ENCODE assay signal across 1 cellular context in the genomic region with DNA sequence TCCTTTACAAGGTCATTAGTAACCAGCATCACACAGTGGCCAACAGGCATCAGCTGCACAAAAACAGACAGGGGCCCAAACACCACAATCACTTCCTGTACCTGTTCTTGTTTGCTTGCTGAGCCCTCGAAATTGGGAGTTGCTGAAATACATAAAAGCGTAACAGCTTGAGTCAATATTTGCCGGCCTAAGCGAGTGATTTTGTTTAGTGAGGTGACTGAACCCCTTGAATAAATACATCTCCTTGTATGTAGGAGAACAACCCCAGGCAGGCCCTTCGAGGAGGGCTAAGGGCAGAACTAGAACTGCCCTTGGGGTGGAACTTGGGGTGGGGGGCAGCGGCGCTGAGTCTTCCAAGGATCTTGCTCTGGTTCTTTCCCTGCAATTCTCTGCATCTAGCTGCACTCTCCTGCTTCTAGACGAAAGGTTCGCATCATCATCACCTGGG.
TF ChIP-seq lines count a peak whose summit lies in the region.

No MANE protein-coding gene starts in this region.

TF ChIP-seq in HepG2, 621 proteins besides CTCF, POLR2A, EP300 and RAD21 (continued from another document and continues in another):
- TF ChIP-seq, protein P1, sequence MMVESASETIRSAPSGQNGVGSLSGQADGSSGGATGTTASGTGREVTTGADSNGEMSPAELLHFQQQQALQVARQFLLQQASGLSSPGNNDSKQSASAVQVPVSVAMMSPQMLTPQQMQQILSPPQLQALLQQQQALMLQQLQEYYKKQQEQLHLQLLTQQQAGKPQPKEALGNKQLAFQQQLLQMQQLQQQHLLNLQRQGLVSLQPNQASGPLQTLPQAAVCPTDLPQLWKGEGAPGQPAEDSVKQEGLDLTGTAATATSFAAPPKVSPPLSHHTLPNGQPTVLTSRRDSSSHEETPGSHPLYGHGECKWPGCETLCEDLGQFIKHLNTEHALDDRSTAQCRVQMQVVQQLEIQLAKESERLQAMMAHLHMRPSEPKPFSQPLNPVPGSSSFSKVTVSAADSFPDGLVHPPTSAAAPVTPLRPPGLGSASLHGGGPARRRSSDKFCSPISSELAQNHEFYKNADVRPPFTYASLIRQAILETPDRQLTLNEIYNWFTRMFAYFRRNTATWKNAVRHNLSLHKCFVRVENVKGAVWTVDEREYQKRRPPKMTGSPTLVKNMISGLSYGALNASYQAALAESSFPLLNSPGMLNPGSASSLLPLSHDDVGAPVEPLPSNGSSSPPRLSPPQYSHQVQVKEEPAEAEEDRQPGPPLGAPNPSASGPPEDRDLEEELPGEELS (CRISPR knock-in tag; IDR thresholded peaks at IDR 0.05): peak; percentile 99
- TF ChIP-seq KDM5A (IDR thresholded peaks at IDR 0.05; ENCODE audit: borderline replicate concordance, low read length) (no peak), NR1H2 (CRISPR knock-in tag; IDR thresholded peaks at IDR 0.05; ENCODE audit: borderline replicate concordance, low read depth) (no peak), BORCS8-MEF2B (CRISPR knock-in tag; IDR thresholded peaks at IDR 0.05) (no peak; the same call in none of the 2 replicates), MAFG (CRISPR knock-in tag; IDR thresholded peaks at IDR 0.05) (no peak), SRSF1 (optimal IDR thresholded peaks at IDR 0.05; ENCODE audit: low read depth, low read length) (no peak), ZNF296 (CRISPR knock-in tag; conservative IDR thresholded peaks at IDR 0.05) (no peak), XRCC5 (optimal IDR thresholded peaks at IDR 0.05; ENCODE audit: low read length) (no peak)
- TF ChIP-seq, protein P2, sequence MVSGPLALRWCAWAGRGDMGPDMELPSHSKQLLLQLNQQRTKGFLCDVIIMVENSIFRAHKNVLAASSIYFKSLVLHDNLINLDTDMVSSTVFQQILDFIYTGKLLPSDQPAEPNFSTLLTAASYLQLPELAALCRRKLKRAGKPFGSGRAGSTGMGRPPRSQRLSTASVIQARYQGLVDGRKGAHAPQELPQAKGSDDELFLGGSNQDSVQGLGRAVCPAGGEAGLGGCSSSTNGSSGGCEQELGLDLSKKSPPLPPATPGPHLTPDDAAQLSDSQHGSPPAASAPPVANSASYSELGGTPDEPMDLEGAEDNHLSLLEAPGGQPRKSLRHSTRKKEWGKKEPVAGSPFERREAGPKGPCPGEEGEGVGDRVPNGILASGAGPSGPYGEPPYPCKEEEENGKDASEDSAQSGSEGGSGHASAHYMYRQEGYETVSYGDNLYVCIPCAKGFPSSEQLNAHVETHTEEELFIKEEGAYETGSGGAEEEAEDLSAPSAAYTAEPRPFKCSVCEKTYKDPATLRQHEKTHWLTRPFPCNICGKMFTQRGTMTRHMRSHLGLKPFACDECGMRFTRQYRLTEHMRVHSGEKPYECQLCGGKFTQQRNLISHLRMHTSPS (CRISPR knock-in tag; IDR thresholded peaks at IDR 0.05; ENCODE audit: low read depth): no peak
- TF ChIP-seq, protein P3, sequence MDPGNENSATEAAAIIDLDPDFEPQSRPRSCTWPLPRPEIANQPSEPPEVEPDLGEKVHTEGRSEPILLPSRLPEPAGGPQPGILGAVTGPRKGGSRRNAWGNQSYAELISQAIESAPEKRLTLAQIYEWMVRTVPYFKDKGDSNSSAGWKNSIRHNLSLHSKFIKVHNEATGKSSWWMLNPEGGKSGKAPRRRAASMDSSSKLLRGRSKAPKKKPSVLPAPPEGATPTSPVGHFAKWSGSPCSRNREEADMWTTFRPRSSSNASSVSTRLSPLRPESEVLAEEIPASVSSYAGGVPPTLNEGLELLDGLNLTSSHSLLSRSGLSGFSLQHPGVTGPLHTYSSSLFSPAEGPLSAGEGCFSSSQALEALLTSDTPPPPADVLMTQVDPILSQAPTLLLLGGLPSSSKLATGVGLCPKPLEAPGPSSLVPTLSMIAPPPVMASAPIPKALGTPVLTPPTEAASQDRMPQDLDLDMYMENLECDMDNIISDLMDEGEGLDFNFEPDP (CRISPR knock-in tag; conservative IDR thresholded peaks at IDR 0.05): no peak
- TF ChIP-seq, protein P4, sequence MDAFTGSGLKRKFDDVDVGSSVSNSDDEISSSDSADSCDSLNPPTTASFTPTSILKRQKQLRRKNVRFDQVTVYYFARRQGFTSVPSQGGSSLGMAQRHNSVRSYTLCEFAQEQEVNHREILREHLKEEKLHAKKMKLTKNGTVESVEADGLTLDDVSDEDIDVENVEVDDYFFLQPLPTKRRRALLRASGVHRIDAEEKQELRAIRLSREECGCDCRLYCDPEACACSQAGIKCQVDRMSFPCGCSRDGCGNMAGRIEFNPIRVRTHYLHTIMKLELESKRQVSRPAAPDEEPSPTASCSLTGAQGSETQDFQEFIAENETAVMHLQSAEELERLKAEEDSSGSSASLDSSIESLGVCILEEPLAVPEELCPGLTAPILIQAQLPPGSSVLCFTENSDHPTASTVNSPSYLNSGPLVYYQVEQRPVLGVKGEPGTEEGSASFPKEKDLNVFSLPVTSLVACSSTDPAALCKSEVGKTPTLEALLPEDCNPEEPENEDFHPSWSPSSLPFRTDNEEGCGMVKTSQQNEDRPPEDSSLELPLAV (CRISPR knock-in tag; conservative IDR thresholded peaks at IDR 0.05; ENCODE audit: low read depth): no peak
- TF ChIP-seq, protein P5, sequence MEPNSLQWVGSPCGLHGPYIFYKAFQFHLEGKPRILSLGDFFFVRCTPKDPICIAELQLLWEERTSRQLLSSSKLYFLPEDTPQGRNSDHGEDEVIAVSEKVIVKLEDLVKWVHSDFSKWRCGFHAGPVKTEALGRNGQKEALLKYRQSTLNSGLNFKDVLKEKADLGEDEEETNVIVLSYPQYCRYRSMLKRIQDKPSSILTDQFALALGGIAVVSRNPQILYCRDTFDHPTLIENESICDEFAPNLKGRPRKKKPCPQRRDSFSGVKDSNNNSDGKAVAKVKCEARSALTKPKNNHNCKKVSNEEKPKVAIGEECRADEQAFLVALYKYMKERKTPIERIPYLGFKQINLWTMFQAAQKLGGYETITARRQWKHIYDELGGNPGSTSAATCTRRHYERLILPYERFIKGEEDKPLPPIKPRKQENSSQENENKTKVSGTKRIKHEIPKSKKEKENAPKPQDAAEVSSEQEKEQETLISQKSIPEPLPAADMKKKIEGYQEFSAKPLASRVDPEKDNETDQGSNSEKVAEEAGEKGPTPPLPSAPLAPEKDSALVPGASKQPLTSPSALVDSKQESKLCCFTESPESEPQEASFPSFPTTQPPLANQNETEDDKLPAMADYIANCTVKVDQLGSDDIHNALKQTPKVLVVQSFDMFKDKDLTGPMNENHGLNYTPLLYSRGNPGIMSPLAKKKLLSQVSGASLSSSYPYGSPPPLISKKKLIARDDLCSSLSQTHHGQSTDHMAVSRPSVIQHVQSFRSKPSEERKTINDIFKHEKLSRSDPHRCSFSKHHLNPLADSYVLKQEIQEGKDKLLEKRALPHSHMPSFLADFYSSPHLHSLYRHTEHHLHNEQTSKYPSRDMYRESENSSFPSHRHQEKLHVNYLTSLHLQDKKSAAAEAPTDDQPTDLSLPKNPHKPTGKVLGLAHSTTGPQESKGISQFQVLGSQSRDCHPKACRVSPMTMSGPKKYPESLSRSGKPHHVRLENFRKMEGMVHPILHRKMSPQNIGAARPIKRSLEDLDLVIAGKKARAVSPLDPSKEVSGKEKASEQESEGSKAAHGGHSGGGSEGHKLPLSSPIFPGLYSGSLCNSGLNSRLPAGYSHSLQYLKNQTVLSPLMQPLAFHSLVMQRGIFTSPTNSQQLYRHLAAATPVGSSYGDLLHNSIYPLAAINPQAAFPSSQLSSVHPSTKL (CRISPR knock-in tag; IDR thresholded peaks at IDR 0.05): peak; percentile 99
- TF ChIP-seq, protein P6, sequence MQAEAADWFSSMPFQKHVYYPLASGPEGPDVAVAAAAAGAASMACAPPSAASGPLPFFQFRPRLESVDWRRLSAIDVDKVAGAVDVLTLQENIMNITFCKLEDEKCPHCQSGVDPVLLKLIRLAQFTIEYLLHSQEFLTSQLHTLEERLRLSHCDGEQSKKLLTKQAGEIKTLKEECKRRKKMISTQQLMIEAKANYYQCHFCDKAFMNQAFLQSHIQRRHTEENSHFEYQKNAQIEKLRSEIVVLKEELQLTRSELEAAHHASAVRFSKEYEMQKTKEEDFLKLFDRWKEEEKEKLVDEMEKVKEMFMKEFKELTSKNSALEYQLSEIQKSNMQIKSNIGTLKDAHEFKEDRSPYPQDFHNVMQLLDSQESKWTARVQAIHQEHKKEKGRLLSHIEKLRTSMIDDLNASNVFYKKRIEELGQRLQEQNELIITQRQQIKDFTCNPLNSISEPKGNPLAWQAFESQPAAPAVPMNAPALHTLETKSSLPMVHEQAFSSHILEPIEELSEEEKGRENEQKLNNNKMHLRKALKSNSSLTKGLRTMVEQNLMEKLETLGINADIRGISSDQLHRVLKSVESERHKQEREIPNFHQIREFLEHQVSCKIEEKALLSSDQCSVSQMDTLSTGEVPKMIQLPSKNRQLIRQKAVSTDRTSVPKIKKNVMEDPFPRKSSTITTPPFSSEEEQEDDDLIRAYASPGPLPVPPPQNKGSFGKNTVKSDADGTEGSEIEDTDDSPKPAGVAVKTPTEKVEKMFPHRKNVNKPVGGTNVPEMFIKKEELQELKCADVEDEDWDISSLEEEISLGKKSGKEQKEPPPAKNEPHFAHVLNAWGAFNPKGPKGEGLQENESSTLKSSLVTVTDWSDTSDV (CRISPR knock-in tag; IDR thresholded peaks at IDR 0.05): no peak
- TF ChIP-seq, protein P7, sequence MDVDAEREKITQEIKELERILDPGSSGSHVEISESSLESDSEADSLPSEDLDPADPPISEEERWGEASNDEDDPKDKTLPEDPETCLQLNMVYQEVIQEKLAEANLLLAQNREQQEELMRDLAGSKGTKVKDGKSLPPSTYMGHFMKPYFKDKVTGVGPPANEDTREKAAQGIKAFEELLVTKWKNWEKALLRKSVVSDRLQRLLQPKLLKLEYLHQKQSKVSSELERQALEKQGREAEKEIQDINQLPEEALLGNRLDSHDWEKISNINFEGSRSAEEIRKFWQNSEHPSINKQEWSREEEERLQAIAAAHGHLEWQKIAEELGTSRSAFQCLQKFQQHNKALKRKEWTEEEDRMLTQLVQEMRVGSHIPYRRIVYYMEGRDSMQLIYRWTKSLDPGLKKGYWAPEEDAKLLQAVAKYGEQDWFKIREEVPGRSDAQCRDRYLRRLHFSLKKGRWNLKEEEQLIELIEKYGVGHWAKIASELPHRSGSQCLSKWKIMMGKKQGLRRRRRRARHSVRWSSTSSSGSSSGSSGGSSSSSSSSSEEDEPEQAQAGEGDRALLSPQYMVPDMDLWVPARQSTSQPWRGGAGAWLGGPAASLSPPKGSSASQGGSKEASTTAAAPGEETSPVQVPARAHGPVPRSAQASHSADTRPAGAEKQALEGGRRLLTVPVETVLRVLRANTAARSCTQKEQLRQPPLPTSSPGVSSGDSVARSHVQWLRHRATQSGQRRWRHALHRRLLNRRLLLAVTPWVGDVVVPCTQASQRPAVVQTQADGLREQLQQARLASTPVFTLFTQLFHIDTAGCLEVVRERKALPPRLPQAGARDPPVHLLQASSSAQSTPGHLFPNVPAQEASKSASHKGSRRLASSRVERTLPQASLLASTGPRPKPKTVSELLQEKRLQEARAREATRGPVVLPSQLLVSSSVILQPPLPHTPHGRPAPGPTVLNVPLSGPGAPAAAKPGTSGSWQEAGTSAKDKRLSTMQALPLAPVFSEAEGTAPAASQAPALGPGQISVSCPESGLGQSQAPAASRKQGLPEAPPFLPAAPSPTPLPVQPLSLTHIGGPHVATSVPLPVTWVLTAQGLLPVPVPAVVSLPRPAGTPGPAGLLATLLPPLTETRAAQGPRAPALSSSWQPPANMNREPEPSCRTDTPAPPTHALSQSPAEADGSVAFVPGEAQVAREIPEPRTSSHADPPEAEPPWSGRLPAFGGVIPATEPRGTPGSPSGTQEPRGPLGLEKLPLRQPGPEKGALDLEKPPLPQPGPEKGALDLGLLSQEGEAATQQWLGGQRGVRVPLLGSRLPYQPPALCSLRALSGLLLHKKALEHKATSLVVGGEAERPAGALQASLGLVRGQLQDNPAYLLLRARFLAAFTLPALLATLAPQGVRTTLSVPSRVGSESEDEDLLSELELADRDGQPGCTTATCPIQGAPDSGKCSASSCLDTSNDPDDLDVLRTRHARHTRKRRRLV (CRISPR knock-in tag; IDR thresholded peaks at IDR 0.05): no peak
- TF ChIP-seq, protein P8, sequence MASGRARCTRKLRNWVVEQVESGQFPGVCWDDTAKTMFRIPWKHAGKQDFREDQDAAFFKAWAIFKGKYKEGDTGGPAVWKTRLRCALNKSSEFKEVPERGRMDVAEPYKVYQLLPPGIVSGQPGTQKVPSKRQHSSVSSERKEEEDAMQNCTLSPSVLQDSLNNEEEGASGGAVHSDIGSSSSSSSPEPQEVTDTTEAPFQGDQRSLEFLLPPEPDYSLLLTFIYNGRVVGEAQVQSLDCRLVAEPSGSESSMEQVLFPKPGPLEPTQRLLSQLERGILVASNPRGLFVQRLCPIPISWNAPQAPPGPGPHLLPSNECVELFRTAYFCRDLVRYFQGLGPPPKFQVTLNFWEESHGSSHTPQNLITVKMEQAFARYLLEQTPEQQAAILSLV (CRISPR knock-in tag; IDR thresholded peaks at IDR 0.05; ENCODE audit: borderline replicate concordance): no peak
- TF ChIP-seq, protein P9, sequence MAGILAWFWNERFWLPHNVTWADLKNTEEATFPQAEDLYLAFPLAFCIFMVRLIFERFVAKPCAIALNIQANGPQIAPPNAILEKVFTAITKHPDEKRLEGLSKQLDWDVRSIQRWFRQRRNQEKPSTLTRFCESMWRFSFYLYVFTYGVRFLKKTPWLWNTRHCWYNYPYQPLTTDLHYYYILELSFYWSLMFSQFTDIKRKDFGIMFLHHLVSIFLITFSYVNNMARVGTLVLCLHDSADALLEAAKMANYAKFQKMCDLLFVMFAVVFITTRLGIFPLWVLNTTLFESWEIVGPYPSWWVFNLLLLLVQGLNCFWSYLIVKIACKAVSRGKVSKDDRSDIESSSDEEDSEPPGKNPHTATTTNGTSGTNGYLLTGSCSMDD (CRISPR knock-in tag; IDR thresholded peaks at IDR 0.05): no peak
- TF ChIP-seq, protein P10, sequence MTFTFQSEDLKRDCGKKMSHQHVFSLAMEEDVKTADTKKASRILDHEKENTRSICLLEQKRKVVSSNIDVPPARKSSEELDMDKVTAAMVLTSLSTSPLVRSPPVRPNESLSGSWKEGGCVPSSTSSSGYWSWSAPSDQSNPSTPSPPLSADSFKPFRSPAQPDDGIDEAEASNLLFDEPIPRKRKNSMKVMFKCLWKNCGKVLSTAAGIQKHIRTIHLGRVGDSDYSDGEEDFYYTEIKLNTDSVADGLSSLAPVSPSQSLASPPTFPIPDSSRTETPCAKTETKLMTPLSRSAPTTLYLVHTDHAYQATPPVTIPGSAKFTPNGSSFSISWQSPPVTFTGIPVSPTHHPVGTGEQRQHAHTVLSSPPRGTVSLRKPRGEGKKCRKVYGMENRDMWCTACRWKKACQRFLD (CRISPR knock-in tag; IDR thresholded peaks at IDR 0.05; ENCODE audit: borderline replicate concordance): no peak; the same call in 1 of the 2 replicates
